ENCODE assay signal across 1 cellular context in genomic region chr12:101634724-101635123, GRCh38.
TF ChIP-seq lines count a peak whose summit lies in the region.

No MANE protein-coding gene starts in this region.

TF ChIP-seq in GM23338, 12 proteins besides CTCF, POLR2A, EP300 and RAD21 (continued from another document):
- TF ChIP-seq ZNF462 (CRISPR knock-in tag; IDR thresholded peaks at IDR 0.05), result no peak
- no peak for TF ChIP-seq STAT1 (IDR thresholded peaks at IDR 0.05; ENCODE audit: unreplicated experiment)
- no peak for TF ChIP-seq EZH2phosphoT487 (IDR thresholded peaks at IDR 0.05; ENCODE audit: unreplicated experiment)
- TF ChIP-seq, protein P1, sequence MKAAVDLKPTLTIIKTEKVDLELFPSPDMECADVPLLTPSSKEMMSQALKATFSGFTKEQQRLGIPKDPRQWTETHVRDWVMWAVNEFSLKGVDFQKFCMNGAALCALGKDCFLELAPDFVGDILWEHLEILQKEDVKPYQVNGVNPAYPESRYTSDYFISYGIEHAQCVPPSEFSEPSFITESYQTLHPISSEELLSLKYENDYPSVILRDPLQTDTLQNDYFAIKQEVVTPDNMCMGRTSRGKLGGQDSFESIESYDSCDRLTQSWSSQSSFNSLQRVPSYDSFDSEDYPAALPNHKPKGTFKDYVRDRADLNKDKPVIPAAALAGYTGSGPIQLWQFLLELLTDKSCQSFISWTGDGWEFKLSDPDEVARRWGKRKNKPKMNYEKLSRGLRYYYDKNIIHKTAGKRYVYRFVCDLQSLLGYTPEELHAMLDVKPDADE (IDR thresholded peaks at IDR 0.05), result no peak
- no peak for TF ChIP-seq POLR2AphosphoS5 (IDR thresholded peaks at IDR 0.05; ENCODE audit: low read depth)
- TF ChIP-seq REST (IDR thresholded peaks at IDR 0.05; ENCODE audit: unreplicated experiment), result no peak
TF ChIP-seq in GM23338: peak in this region for 0.
